Comparison of ENCODE assay signal across 8 cellular contexts in genomic region chr2:8028436-8028835, GRCh38.
"Had no signal": no experiment of that assay in that cellular context is flagged by ENCODE, and none has a peak within 500 bp of the region (broad histone marks: within the 10 kb centered on the region; RNA-seq: fewer than 3 reads in every experiment).

No MANE protein-coding gene starts in this region.

- H3K36me3 ChIP-seq: HAP-1 had no signal

- H3K27ac ChIP-seq: GM23248, HL-60 had no signal

- H3K9ac ChIP-seq: GM23248 had no signal

- H3K9me3 ChIP-seq: HAP-1 had no signal

- H2AFZ ChIP-seq: GM23248 had no signal

- H3K4me3 ChIP-seq: GM23248, HAP-1 had no signal

- H3K4me3 Mint-ChIP-seq: HFFc6 had no signal

- H3K4me1 ChIP-seq: HAP-1 had no signal

- ATAC-seq: HCT116 had no signal

- H3K27ac Mint-ChIP-seq: HFFc6 had no signal

- DNase-seq: GM23248, GOT3, H7, HFFc6, IMR-90 had no signal
